In the genomic region with DNA sequence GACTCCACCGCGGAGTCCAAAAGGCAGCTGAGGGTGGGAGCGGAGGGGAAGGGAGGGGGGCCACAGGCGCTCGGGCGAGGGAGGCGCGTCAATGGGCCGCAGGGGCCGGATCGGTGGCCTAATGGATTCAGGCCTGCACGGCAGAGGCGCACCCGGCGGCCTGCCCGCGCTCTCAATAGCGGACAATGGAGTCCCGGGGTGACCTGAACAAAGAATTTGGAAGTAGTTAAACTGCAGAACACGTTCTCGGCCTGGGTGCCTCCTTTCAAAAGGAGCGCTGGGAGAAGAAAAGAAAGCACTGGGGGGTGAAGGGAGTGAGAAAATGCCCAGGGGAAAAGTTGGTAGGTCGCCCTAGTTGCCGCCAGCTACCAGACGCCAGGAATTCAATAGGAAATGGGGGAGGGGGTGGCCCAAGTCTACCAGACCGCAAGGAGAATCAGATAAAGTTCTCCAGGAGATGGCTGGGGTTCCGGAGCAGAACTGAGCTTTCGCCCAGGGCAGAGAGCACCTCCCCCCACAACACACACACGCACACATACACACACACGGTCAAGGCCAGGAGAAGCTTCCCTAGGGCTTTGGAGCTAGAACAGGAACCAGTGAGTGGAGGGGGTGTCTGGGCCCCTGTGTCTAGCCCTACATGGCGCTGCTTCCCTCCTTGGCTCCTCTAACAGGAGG, we compare ENCODE assay signal across 23 cellular contexts. TPM values are rescaled to one million over a fixed set of nuclear protein-coding genes. Genes with fewer than 3 reads are reported as not detected.
A peak's percentile ranks its signal among the peaks of the same experiment; 100 is the strongest.
DNase-seq lines count a peak whose midpoint lies in the region; ATAC-seq, FAIRE-seq and TF ChIP-seq lines count a peak whose summit lies in the region.
"Had no signal": no experiment of that assay in that cellular context is flagged by ENCODE, and none has a peak within 500 bp of the region (broad histone marks: within the 10 kb centered on the region; RNA-seq: fewer than 3 reads in every experiment).

No MANE protein-coding gene starts in this region.

- H3K4me1 ChIP-seq in H1 (replicated peaks in 1 of 4; ENCODE audit: control insufficient read depth in 3 of 4, insufficient read depth in 4 of 4, low read length in 3 of 4) = peaks cover 0 to 27% (median 13%) of the 10 kb centered on the region in 4 experiments; a peak in 5 of 7 replicates

- no peak overlapping the region for H4K5ac ChIP-seq in H1 (ENCODE audit: insufficient read length, low read depth, low read length)

- H3K56ac ChIP-seq in H1 (replicated peaks; ENCODE audit: insufficient read length, low read depth, low read length) = no peak overlapping the region

- TF ChIP-seq RAD21 in H1 (IDR thresholded peaks at IDR 0.05 in 1 of 2, conservative IDR thresholded peaks at IDR 0.05 in 1 of 2; ENCODE audit: low read depth in 2 of 2, low read length in 2 of 2) = no peak

- H3K18ac ChIP-seq in H1 (ENCODE audit: extremely low read depth, low read length) = no peak overlapping the region; the same call in 1 of the 2 replicates

- POLR2A ChIA-PET in H1 (lab: Charles Lee; ENCODE audit: partially characterized antibody) = interaction anchor here (0.6 to 1.7 kb wide), 8 partner anchors 8 to 73 kb away, joined by 3 to 7 read pairs (median 3); no protein-coding TSS in a partner anchor

- FAIRE-seq in H1 (lab: Jason Lieb, UNC) = no peak

- peak overlapping the region; percentile 81 for H3K27ac Mint-ChIP-seq in neural crest cell (ENCODE audit: unreplicated experiment)
- H3K27ac Mint-ChIP-seq: HFFc6, natural killer cell, T-cell had no signal

- no peaks in the 10 kb centered on the region for H3K79me2 ChIP-seq in H1 (ENCODE audit: control insufficient read depth in 1 of 2, insufficient read depth in 2 of 2, low read length in 2 of 2)

- WGBS in H1 (ENCODE audit: extremely low coverage in 1 of 2, insufficient coverage in 1 of 2, insufficient read length in 1 of 2, insufficient replicate concordance in 2 of 2, low coverage in 1 of 2, low lambda C conversion rate in 2 of 2, missing lambda C conversion rate in 1 of 2), 2 experiments = 4% methylated on average over 19 of the region's 31 CpGs; no CpG with 5 or more reads in 1 of the 2 experiments

- CTCF ChIA-PET in H1 (lab: Charles Lee; ENCODE audit: partially characterized antibody) = interaction anchor here (0.8 to 18.6 kb wide), 20 partner anchors 8 to 281 kb away, joined by 3 to 412 read pairs (median 37); a partner anchor contains a TSS

- H2BK5ac ChIP-seq in H1 (ENCODE audit: low read depth, low read length) = no peak overlapping the region

- no peak for ATAC-seq in GM21717 (IDR thresholded peaks at IDR 0.05; ENCODE audit: unreplicated experiment)
- ATAC-seq in GM18502 (IDR thresholded peaks at IDR 0.05; ENCODE audit: poor library complexity, unreplicated experiment) = no peak
- ATAC-seq: left cardiac atrium, natural killer cell, sciatic nerve, T-cell had no signal

- peak; percentile 15 for DNase-seq in GF-D8 (lab: John Stamatoyannopoulos, UW)
- DNase-seq in SK-N-DZ (ENCODE audit: low spot score) = peak; percentile 60
- peak in 1 of 2 experiments; percentile 78 for DNase-seq in H1 (ENCODE audit: low read depth in 1 of 2, low spot score in 2 of 2)
- no peak for DNase-seq in neural crest cell (ENCODE audit: low read depth, low spot score)
- DNase-seq in NCI-H1417 treated with DMSO at 0.1 percent for 48 hours (lab: John Stamatoyannopoulos, UW) = no peak
- DNase-seq in SKM-1 (lab: John Stamatoyannopoulos, UW; ENCODE audit: unreplicated experiment) = no peak
- DNase-seq: activated CD8-positive, alpha-beta memory T cell treated with anti-CD3 and anti-CD28 coated beads, Interleukin-2, amount 50 U/mL, for 4 hours; activated effector memory CD4-positive, alpha-beta T cell treated with Interleukin-2 at 50 U/mL for 16 hours; colonic mucosa; DMS 273 treated with DMSO at 0.1 percent for 48 hours; HFFc6; Kasumi-1; left cardiac atrium; natural killer cell; NCI-H1092; NCI-H345; OCI-M1; SHP77; stimulated activated CD4-positive, alpha-beta T cell treated with anti-CD3 and anti-CD28 coated beads, Interleukin-15, amount 100 ng/mL, for 24 hours; T-cell had no signal

- no peak overlapping the region for H4K91ac ChIP-seq in H1 (replicated peaks; ENCODE audit: insufficient read length, low read length)

- H3K79me1 ChIP-seq in H1 (ENCODE audit: low read depth, low read length) = no peaks in the 10 kb centered on the region

- H3K9me3 ChIP-seq in H1 (ENCODE audit: insufficient read depth in 2 of 2, low read depth in 1 of 2, low read length in 1 of 2) = no peaks in the 10 kb centered on the region
- H3K9me3 ChIP-seq: colonic mucosa had no signal

- no peak overlapping the region for H2BK20ac ChIP-seq in H1 (ENCODE audit: low read length)

- H2AK5ac ChIP-seq in H1 (ENCODE audit: low read depth, low read length) = no peak overlapping the region

- peak overlapping the region; percentile 32 for H3K4me3 Mint-ChIP-seq in neural crest cell
- H3K4me3 Mint-ChIP-seq: HFFc6, natural killer cell had no signal

- no peak for TF ChIP-seq POLR2A in H1 (IDR thresholded peaks at IDR 0.05; ENCODE audit: control extremely low read depth in 1 of 2, low read depth in 2 of 2, low read length in 2 of 2)

- H2BK15ac ChIP-seq in H1 (ENCODE audit: low read length) = peak overlapping the region; percentile 65; the same call in 1 of the 2 replicates

- H3K4ac ChIP-seq in H1 (replicated peaks; ENCODE audit: insufficient read length, low read depth, low read length) = no peak overlapping the region

- H3K27ac ChIP-seq in H1 (ENCODE audit: low read depth, low read length) = no peak overlapping the region
- H3K27ac ChIP-seq: colonic mucosa had no signal

- peaks cover 79 to 90% (median 85%) of the 10 kb centered on the region in 4 experiments for H3K27me3 ChIP-seq in H1 (replicated peaks in 1 of 4; ENCODE audit: control insufficient read depth in 3 of 4, extremely low read depth in 1 of 4, insufficient read depth in 3 of 4, low read length in 3 of 4)

- H4K8ac ChIP-seq in H1 (ENCODE audit: extremely low read depth, insufficient read depth, low read length) = no peak overlapping the region; the same call in 1 of the 2 replicates

- peaks cover 21% of the 10 kb centered on the region for H3K4me1 Mint-ChIP-seq in neural crest cell

- H3K23ac ChIP-seq in H1 (ENCODE audit: insufficient read length) = no peak overlapping the region

- no peak overlapping the region for H2BK120ac ChIP-seq in H1 (replicated peaks; ENCODE audit: low read depth, low read length)

- H3K23me2 ChIP-seq in H1 (ENCODE audit: low read depth, low read length) = peaks cover 1% of the 10 kb centered on the region; the same call in 1 of the 2 replicates

- no peak overlapping the region for H3K14ac ChIP-seq in H1 (ENCODE audit: insufficient read length)

- H4K20me1 ChIP-seq in H1 (replicated peaks in 1 of 2; ENCODE audit: control insufficient read depth in 1 of 2, insufficient read depth in 2 of 2, low read length in 2 of 2) = peaks cover 20 to 38% of the 10 kb centered on the region in 2 experiments

- no peaks in the 10 kb centered on the region for H3K36me3 Mint-ChIP-seq in neural crest cell (ENCODE audit: low read depth)
- H3K36me3 Mint-ChIP-seq: natural killer cell, T-cell had no signal

- no peak for TF ChIP-seq EP300 in H1 (IDR thresholded peaks at IDR 0.05; ENCODE audit: borderline replicate concordance in 1 of 2, low read depth in 2 of 2, low read length in 2 of 2)

- peak overlapping the region; percentile 0 to 52; a peak in 3 of 4 replicates for H3K4me2 ChIP-seq in H1 (ENCODE audit: insufficient read depth in 1 of 2, low read depth in 2 of 2, low read length in 2 of 2)

- TF ChIP-seq CTCF in H1 (IDR thresholded peaks at IDR 0.05; ENCODE audit: control extremely low read depth in 1 of 3, insufficient read depth in 1 of 3, low read depth in 1 of 3, low read length in 3 of 3) = no peak
- TF ChIP-seq CTCF in neural crest cell (conservative IDR thresholded peaks at IDR 0.05) = no peak

- H2BK12ac ChIP-seq in H1 (ENCODE audit: low read depth, low read length) = 0 out of 2 replicates have a peak overlapping the region, but pooled peaks have one; percentile 9

- H2AFZ ChIP-seq in H1 (ENCODE audit: low read length) = no peak overlapping the region

- H3K27me3 Mint-ChIP-seq in neural crest cell (ENCODE audit: low read depth) = peaks cover 95% of the 10 kb centered on the region

- H3K9me3 Mint-ChIP-seq in neural crest cell = no peaks in the 10 kb centered on the region
- H3K9me3 Mint-ChIP-seq: HFFc6, natural killer cell, T-cell had no signal

- peak overlapping the region in 1 of 4 experiments; percentile 58; a peak in 2 of 8 replicates for H3K4me3 ChIP-seq in H1 (ENCODE audit: extremely low read depth in 1 of 4, insufficient read depth in 2 of 4, low read depth in 3 of 4, low read length in 4 of 4)
- H3K4me3 ChIP-seq: colonic mucosa had no signal

- H3K36me3 ChIP-seq in H1 (ENCODE audit: control insufficient read depth in 2 of 4, insufficient read depth in 4 of 4, low read length in 3 of 4) = peaks cover 0 to 7% (median 0%) of the 10 kb centered on the region in 4 experiments; a peak in 1 of 8 replicates
- H3K36me3 ChIP-seq: colonic mucosa had no signal

- no peak overlapping the region for H3K9ac ChIP-seq in H1 (replicated peaks in 1 of 4; ENCODE audit: extremely low read depth in 1 of 4, low read depth in 3 of 4, low read length in 3 of 4)

TF ChIP-seq in H1, 55 proteins besides CTCF, POLR2A, EP300 and RAD21 (continues in another document):
- TF ChIP-seq NANOG (IDR thresholded peaks at IDR 0.05; ENCODE audit: insufficient read depth, low read depth, low read length, poor library complexity, severe bottlenecking) (peak; percentile 84), FOSL1 (IDR thresholded peaks at IDR 0.05; ENCODE audit: insufficient read depth, low read depth, low read length) (no peak), EZH2 (IDR thresholded peaks at IDR 0.05; ENCODE audit: low read depth, low read length, severe bottlenecking) (peak; percentile 10), EGR1 (IDR thresholded peaks at IDR 0.05; ENCODE audit: borderline replicate concordance, low read depth, low read length) (no peak)
- TF ChIP-seq, protein P1, sequence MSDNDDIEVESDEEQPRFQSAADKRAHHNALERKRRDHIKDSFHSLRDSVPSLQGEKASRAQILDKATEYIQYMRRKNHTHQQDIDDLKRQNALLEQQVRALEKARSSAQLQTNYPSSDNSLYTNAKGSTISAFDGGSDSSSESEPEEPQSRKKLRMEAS (IDR thresholded peaks at IDR 0.05) = peak; percentile 28; the same call in 1 of the 2 replicates

RNA-seq across cellular contexts. Expression of a gene that starts 25.8 kb away (rescaled TPM):
- 41.7 and 43.4 TPM in 2 replicates for polyA plus RNA-seq in SK-N-DZ (2014; cell fraction: cytosol; rRNA removed)
- polyA plus RNA-seq in SK-N-DZ (2014; cell fraction: nucleus; rRNA removed) = 143 and 176 TPM in 2 replicates
- total RNA-seq in H1 (2021; fragmentation: NEBNext Ultra II Directional; extraction: Animal tissue kit (Norgen Biotek cat#: 25700)) = 52.3 and 53.4 TPM in 2 replicates
- polyA plus RNA-seq in H1 (2011; rRNA removed) = 14.8 and 27.1 TPM in 2 replicates
- 38.0 TPM for polyA plus RNA-seq in H1 (2011; cell fraction: cytosol; rRNA removed)
- 124 TPM for polyA plus RNA-seq in H1 (2011; cell fraction: nucleus; rRNA removed)
- polyA plus RNA-seq in H1 (2012, experiment 1 of 2) = 40.8 to 48.7 TPM (median 46.6 TPM) in 4 replicates
- 34.4 TPM for polyA plus RNA-seq in H1 (2012, experiment 2 of 2)
- 24.0 TPM for polyA plus RNA-seq in H1 (2013, experiment 1 of 2)
- polyA plus RNA-seq in H1 (2013, experiment 2 of 2) = 21.0 TPM
- 23.1 and 50.9 TPM in 2 replicates for polyA minus RNA-seq in H1 (2011; rRNA and poly(A)+ RNA removed)
- polyA minus RNA-seq in H1 (2011; cell fraction: cytosol; rRNA and poly(A)+ RNA removed) = 41.5 TPM
- polyA minus RNA-seq in H1 (2011; cell fraction: nucleus; rRNA and poly(A)+ RNA removed) = 106 TPM
- total RNA-seq in neural crest cell = 66.5 and 73.5 TPM in 2 replicates

Comparison
In these comparisons a context has a peak if more than half of its experiments do, and no peak if none do; other contexts are left out.
1. DNase-seq: peak in GF-D8 (single experiment) and SK-N-DZ (single experiment); none in neural crest cell (single experiment), NCI-H1417 treated with DMSO at 0.1 percent for 48 hours (single experiment) and SKM-1 (single experiment).